17 cellular contexts compared by ENCODE assay signal in genomic region chr2:189225032-189225431, GRCh38.
"Had no signal": no experiment of that assay in that cellular context is flagged by ENCODE, and none has a peak within 500 bp of the region (broad histone marks: within the 10 kb centered on the region; RNA-seq: fewer than 3 reads in every experiment).

No MANE protein-coding gene starts in this region.

- H3K27me3 ChIP-seq: neural progenitor cell, right lobe of liver, tibial nerve, upper lobe of left lung had no signal

- H3K36me3 ChIP-seq: neural progenitor cell, right lobe of liver, thoracic aorta, tibial nerve, upper lobe of left lung had no signal

- H3K9me3 ChIP-seq: mucosa of descending colon, right lobe of liver, thoracic aorta, upper lobe of left lung had no signal

- H3K4me2 ChIP-seq: neural progenitor cell had no signal

- H2AFZ ChIP-seq: neural progenitor cell, parathyroid adenoma had no signal

- H3K27ac ChIP-seq: neural progenitor cell, parathyroid adenoma, right lobe of liver, thoracic aorta, tibial nerve, upper lobe of left lung had no signal

- H3K4me1 ChIP-seq: neural progenitor cell, parathyroid adenoma, right lobe of liver had no signal

- DNase-seq: cortex of kidney; effector CD4-positive, alpha-beta T cell; head of caudate nucleus; mucosa of descending colon; naive B cell; right lobe of liver; small intestine; stimulated activated CD4-positive, alpha-beta T cell treated with anti-CD3 and anti-CD28 coated beads, Interleukin-15, amount 100 ng/mL, for 24 hours; stimulated activated CD4-positive, alpha-beta T cell treated with anti-CD3 and anti-CD28 coated beads, Interleukin-2, amount 100 ng/mL, for 48 hours; stimulated activated naive B cell treated with anti-CD40 and anti-IgM and Interleukin-4, amounts not matched to agents 10 μg/mL and 1 μg/mL and 100 μg/mL, for 72 hours; upper lobe of left lung had no signal

- H3K79me2 ChIP-seq: parathyroid adenoma had no signal

- H3K9ac ChIP-seq: neural progenitor cell, parathyroid adenoma had no signal

- ATAC-seq: left lobe of liver; mucosa of descending colon; right lobe of liver; stimulated activated naive B cell treated with anti-CD40 and anti-IgM and Interleukin-4, amounts not matched to agents 10 μg/mL and 1 μg/mL and 100 μg/mL, for 72 hours had no signal

- H3K4me3 ChIP-seq: lung, mucosa of descending colon, neural progenitor cell, right lobe of liver, thoracic aorta, tibial nerve, upper lobe of left lung had no signal
